In the genomic region with DNA sequence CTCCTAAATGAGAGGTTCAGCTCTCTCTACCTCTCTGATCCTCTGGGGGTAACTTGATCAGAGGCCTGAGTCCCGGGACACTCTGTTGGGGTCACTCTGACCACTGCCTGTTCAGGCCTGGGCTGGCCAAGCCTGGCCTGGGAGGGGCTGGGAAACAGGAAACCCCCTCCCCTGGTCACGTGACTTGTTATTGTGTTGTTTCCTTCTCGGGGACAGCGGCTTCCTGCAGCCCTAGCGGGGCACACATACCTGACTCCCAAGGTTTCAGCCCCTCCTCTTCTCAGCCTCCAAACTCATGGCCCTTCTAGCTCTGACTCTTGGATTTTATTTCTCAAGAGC, we compare ENCODE assay signal across 12 cellular contexts. TPM values are rescaled to one million over a fixed set of nuclear protein-coding genes. Genes with fewer than 3 reads are reported as not detected.
DNase-seq lines count a peak whose midpoint lies in the region; ATAC-seq and TF ChIP-seq lines count a peak whose summit lies in the region.
"Had no signal": no experiment of that assay in that cellular context is flagged by ENCODE, and none has a peak within 500 bp of the region (broad histone marks: within the 10 kb centered on the region; RNA-seq: fewer than 3 reads in every experiment).

USHBP1 (minus strand) TSS at position 105 of the 339 bp plus-strand sequence. CDS start 446 bp downstream, outside the sequence.

- H3K9me2 ChIP-seq in GM23338 (ENCODE audit: insufficient read depth): no peaks in the 10 kb centered on the region

- H3K36me3 ChIP-seq in GM23338 (ENCODE audit: insufficient read depth): peaks cover 3% of the 10 kb centered on the region; the same call in 1 of the 2 replicates

- H3K4me3 Mint-ChIP-seq in GM23338: peak within 1 kb of the TSS; percentile 51
- H3K4me3 Mint-ChIP-seq in T-helper 17 cell: peak within 1 kb of the TSS; percentile 53

- H3K4me3 ChIP-seq in GM23338 (peak within 1 kb of the TSS; percentile 20; the same call in 1 of the 2 replicates), right cardiac atrium (ENCODE audit: low read length) (peak within 1 kb of the TSS; percentile 53)
- H3K4me3 ChIP-seq: thoracic aorta had no signal

- peak; percentile 5 for ATAC-seq in GM23338
- ATAC-seq in T-helper 17 cell: no peak
- ATAC-seq in right cardiac atrium: peak; percentile 10 to 48

- H3F3A ChIP-seq in GM23338 (replicated peaks; ENCODE audit: low read depth): 0 out of 2 replicates have a peak, but pooled peaks cover 2% of the 10 kb centered on the region

- H3K4me1 ChIP-seq in GM23338 (ENCODE audit: insufficient read depth) (0 out of 2 replicates have a peak, but pooled peaks cover 5% of the 10 kb centered on the region), right cardiac atrium (ENCODE audit: control insufficient read depth, insufficient read depth, low read length) (peaks cover 4% of the 10 kb centered on the region)

- H3K9me3 Mint-ChIP-seq in GM23338: peaks cover 16% of the 10 kb centered on the region; the same call in 2 of the 3 replicates

- H3K36me3 Mint-ChIP-seq in GM23338 (ENCODE audit: low read depth) (peaks cover 20% of the 10 kb centered on the region), T-helper 17 cell (ENCODE audit: low read depth) (peaks cover 2% of the 10 kb centered on the region)

- 29% methylated on average over 5 of the region's 5 CpGs for WGBS in right cardiac atrium

- H3K27me3 ChIP-seq in GM23338 (ENCODE audit: insufficient read depth): no peaks in the 10 kb centered on the region
- no peaks in the 10 kb centered on the region for H3K27me3 ChIP-seq in right cardiac atrium (ENCODE audit: control insufficient read depth, insufficient read depth)

- in situ Hi-C loops in KBM-7 (cut with MboI; ENCODE audit: low pct_unique_long_range_greater_than_20kb, low sequenced_read_pairs): no loop called here
- in situ Hi-C loops in ACHN (cut with HindIII; ENCODE audit: low pct_ligation_motif_present, low pct_unique_long_range_greater_than_20kb, low sequenced_read_pairs): no loop called here

- H3K27ac ChIP-seq in GM23338 (ENCODE audit: low read depth): peak within 1 kb of the TSS; percentile 90
- peak within 1 kb of the TSS; percentile 86 for H3K27ac ChIP-seq in right cardiac atrium (ENCODE audit: low read length)
- H3K27ac ChIP-seq: thoracic aorta had no signal

- no peak within 1 kb of the TSS for H2AFZ ChIP-seq in GM23338

- peak; percentile 93 for DNase-seq in GM23338 (ENCODE audit: low spot score)
- DNase-seq in T-helper 17 cell: no peak
- DNase-seq in right cardiac atrium: peak; percentile 64 to 81 (median 78)
- DNase-seq in pulmonary artery endothelial cell (ENCODE audit: low read depth, low spot score): peak; percentile 40
- DNase-seq in KBM-7: no peak
- no peak for DNase-seq in ACHN
- DNase-seq in NCI-H1048 (lab: John Stamatoyannopoulos, UW): no peak
- no peak for DNase-seq in stimulated activated CD4-positive, alpha-beta T cell treated with anti-CD3 and anti-CD28 coated beads, Interleukin-4, amount 100 ng/mL, for 4 hours
- DNase-seq: activated CD8-positive, alpha-beta memory T cell treated with anti-CD3 and anti-CD28 coated beads for 24 hours; COR-L47; NCI-H2107 had no signal

- no peaks in the 10 kb centered on the region for H4K20me1 ChIP-seq in GM23338 (replicated peaks; ENCODE audit: insufficient read depth)

- peak within 1 kb of the TSS; percentile 68 for H3K4me2 ChIP-seq in GM23338

- H3K4me1 Mint-ChIP-seq in GM23338: peaks cover 25% of the 10 kb centered on the region
- H3K4me1 Mint-ChIP-seq in T-helper 17 cell: peaks cover 15% of the 10 kb centered on the region

- H3K27ac Mint-ChIP-seq in GM23338 (peak within 1 kb of the TSS; percentile 96), T-helper 17 cell (peak within 1 kb of the TSS; percentile 41)

- peaks cover 12% of the 10 kb centered on the region; the same call in 1 of the 2 replicates for H3K79me2 ChIP-seq in GM23338 (replicated peaks; ENCODE audit: insufficient read depth)

- H3K27me3 Mint-ChIP-seq in GM23338 (ENCODE audit: insufficient read depth, low read depth, poor library complexity) (peaks cover 26% of the 10 kb centered on the region), T-helper 17 cell (no peaks in the 10 kb centered on the region)

- H3K9me3 ChIP-seq in T-helper 17 cell (ENCODE audit: control insufficient read depth, low read length, poor library complexity, severe bottlenecking) (no peaks in the 10 kb centered on the region), right cardiac atrium (ENCODE audit: control insufficient read depth, low read length) (no peaks in the 10 kb centered on the region)
- H3K9me3 ChIP-seq: thoracic aorta had no signal

- TF ChIP-seq CTCF in GM23338 (conservative IDR thresholded peaks at IDR 0.05; ENCODE audit: low read depth in 2 of 2): no peak

- intact Hi-C loops in right cardiac atrium (cut with DNase I): no loop called here

TF ChIP-seq in GM23338, 12 proteins besides CTCF, POLR2A, EP300 and RAD21:
- TF ChIP-seq CREB1 (CRISPR knock-in tag; IDR thresholded peaks at IDR 0.05; ENCODE audit: low read depth) (no peak), POLR2AphosphoS5 (IDR thresholded peaks at IDR 0.05; ENCODE audit: low read depth) (peak; percentile 32)

RNA-seq across cellular contexts. Expression of gene USHBP1, which starts in this region (rescaled TPM):
- 5.2 and 5.6 TPM in 2 replicates for total RNA-seq in GM23338 (2014; rRNA removed; shearing (Covaris generic))
- polyA plus RNA-seq in GM23338 (2016; fragmentation: Nextera tagmentation; extraction: Ambion mirVana) (4.0 and 4.6 TPM in 2 replicates), right cardiac atrium (10.1 TPM)
- total RNA-seq in T-helper 17 cell (under 1 TPM in 1 of 2 donors, not detected in 1; 0.26 TPM), right cardiac atrium (1 to 10 TPM; 2.7 to 5.6 (median 3.5) TPM), pulmonary artery endothelial cell (5.0 and 5.7 TPM in 2 replicates)

Comparison
In these comparisons a context has a peak if more than half of its experiments do, and no peak if none do; other contexts are left out.
1. DNase-seq: peak in GM23338 (single experiment), right cardiac atrium (3 of 3) and pulmonary artery endothelial cell (single experiment); none in T-helper 17 cell (0 of 3), KBM-7 (single experiment), ACHN (single experiment), NCI-H1048 (single experiment) and stimulated activated CD4-positive, alpha-beta T cell treated with anti-CD3 and anti-CD28 coated beads, Interleukin-4, amount 100 ng/mL, for 4 hours (0 of 2).